8 cellular contexts compared by ENCODE assay signal in genomic region chr5:80408976-80409926, GRCh38. TPM values are rescaled to one million over a fixed set of nuclear protein-coding genes. Genes with fewer than 3 reads are reported as not detected.
A peak's percentile ranks its signal among the peaks of the same experiment; 100 is the strongest.
DNase-seq lines count a peak whose midpoint lies in the region; FAIRE-seq and TF ChIP-seq lines count a peak whose summit lies in the region.

No MANE protein-coding gene starts in this region.

- no peaks in the 10 kb centered on the region for H3K9me3 ChIP-seq in HUES48 (ENCODE audit: control insufficient read depth, insufficient read depth, low read length)
- H3K9me3 ChIP-seq in muscle layer of colon (ENCODE audit: low read length): no peaks in the 10 kb centered on the region

- H3K27me3 ChIP-seq in HUES48 (ENCODE audit: control insufficient read depth, insufficient read depth, low read length) (no peaks in the 10 kb centered on the region), bronchial epithelial cell (ENCODE audit: control insufficient read depth, insufficient read depth, low read length) (no peaks in the 10 kb centered on the region), muscle layer of colon (ENCODE audit: control insufficient read depth in 1 of 2, insufficient read depth in 2 of 2, low read length in 2 of 2) (no peaks in the 10 kb centered on the region)

- no peak for TF ChIP-seq CTCF in AG09309 (IDR thresholded peaks at IDR 0.05; ENCODE audit: control insufficient read depth, insufficient read depth, low read depth, low read length, missing control alignments)
- no peak for TF ChIP-seq CTCF in bronchial epithelial cell (IDR thresholded peaks at IDR 0.05; ENCODE audit: insufficient read depth, low read length, severe bottlenecking)

- no peak for DNase-seq in AG09309 (ENCODE audit: low read depth)
- DNase-seq in bronchial epithelial cell (ENCODE audit: low read depth): no peak
- DNase-seq in HPDE6-E6E7 (ENCODE audit: extremely low spot score): no peak
- DNase-seq in UCSD-AML1 (lab: John Stamatoyannopoulos, UW; ENCODE audit: unreplicated experiment): no peak
- no peak for DNase-seq in NCI-H526 treated with DMSO at 0.1 percent for 48 hours (lab: John Stamatoyannopoulos, UW)
- DNase-seq in stimulated activated CD4-positive, alpha-beta T cell treated with anti-CD3 and anti-CD28 coated beads, Interleukin-4, amount 100 ng/mL, for 4 hours: no peak

- H3K36me3 ChIP-seq in HUES48 (ENCODE audit: control insufficient read depth, insufficient read depth, low read length) (peaks cover 6% of the 10 kb centered on the region; the same call in 1 of the 2 replicates), bronchial epithelial cell (ENCODE audit: control insufficient read depth, insufficient read depth, low read length) (peaks cover 3% of the 10 kb centered on the region), muscle layer of colon (ENCODE audit: insufficient read depth, low read length) (no peaks in the 10 kb centered on the region)

- H3K9ac ChIP-seq in HUES48 (ENCODE audit: low read depth, low read length): peak overlapping the region; percentile 94; the same call in 1 of the 2 replicates
- H3K9ac ChIP-seq in muscle layer of colon (ENCODE audit: low read length): peak overlapping the region; percentile 71

- H3K4me3 ChIP-seq in AG09309 (ENCODE audit: control insufficient read depth, low read depth, low read length) (peak overlapping the region; percentile 89), HUES48 (ENCODE audit: low read depth, low read length) (peak overlapping the region; percentile 98), bronchial epithelial cell (ENCODE audit: low read depth, low read length) (peak overlapping the region; percentile 94), muscle layer of colon (ENCODE audit: low read depth in 1 of 2, low read length in 2 of 2) (peak overlapping the region in 1 of 2 donors; percentile 73)

- no peak for FAIRE-seq in bronchial epithelial cell (lab: Jason Lieb, UNC)

- H3K4me1 ChIP-seq in HUES48 (ENCODE audit: control insufficient read depth, insufficient read depth, low read length) (peaks cover 9% of the 10 kb centered on the region; the same call in 1 of the 2 replicates), muscle layer of colon (ENCODE audit: insufficient read depth, low read length) (peaks cover 18% of the 10 kb centered on the region)

- H3K27ac ChIP-seq in HUES48 (ENCODE audit: low read depth, low read length): peak overlapping the region; percentile 31
- peak overlapping the region; percentile 99 for H3K27ac ChIP-seq in muscle layer of colon (ENCODE audit: low read depth, low read length)

RNA-seq across cellular contexts. Expression of gene ZFYVE16, which starts 1.4 kb away (rescaled TPM):
- total RNA-seq in bronchial epithelial cell: 16.8 and 22.9 TPM in 2 replicates
